Comparison of ENCODE assay signal across 1 cellular context in genomic region chr10:110065269-110065668, GRCh38.
TF ChIP-seq lines count a peak whose summit lies in the region.

No MANE protein-coding gene starts in this region.

TF ChIP-seq in K562, 482 proteins besides CTCF, POLR2A, EP300 and RAD21:
- TF ChIP-seq SIX5 (IDR thresholded peaks at IDR 0.05; ENCODE audit: borderline replicate concordance in 1 of 2, insufficient read depth in 1 of 2, low read depth in 1 of 2, low read length in 2 of 2) (no peak), KLF1 (tag; IDR thresholded peaks at IDR 0.05) (no peak), ZNF121 (CRISPR knock-in tag; conservative IDR thresholded peaks at IDR 0.05) (peak; percentile 68), ZNF384 (IDR thresholded peaks at IDR 0.05; ENCODE audit: low read depth, low read length) (peak; percentile 41; the same call in 1 of the 2 replicates)
